In the genomic region with DNA sequence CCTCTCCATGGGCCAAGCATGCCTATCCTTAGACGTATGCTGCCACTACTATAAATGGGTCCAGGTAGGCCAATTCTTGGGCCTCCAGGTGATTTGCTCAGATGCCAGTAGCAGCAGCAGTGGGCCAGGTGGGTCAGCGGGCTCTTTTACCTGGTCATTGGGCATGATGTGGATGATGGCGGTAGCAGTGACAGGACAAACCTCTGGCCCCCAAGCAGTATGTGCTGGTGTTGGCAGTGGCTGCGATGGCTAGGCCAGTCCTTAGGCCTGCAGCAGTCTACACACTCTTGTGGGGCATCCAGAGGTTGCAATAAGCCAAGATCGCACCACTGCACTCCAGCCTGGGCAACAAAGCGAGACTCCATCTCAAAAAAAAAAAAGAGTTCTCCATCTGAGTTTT, we compare ENCODE assay signal across 23 cellular contexts.
"Had no signal": no experiment of that assay in that cellular context is flagged by ENCODE, and none has a peak within 500 bp of the region (broad histone marks: within the 10 kb centered on the region; RNA-seq: fewer than 3 reads in every experiment).

No MANE protein-coding gene starts in this region.

- DNase-seq: stimulated activated CD4-positive, alpha-beta T cell treated with anti-CD3 and anti-CD28 coated beads, Interleukin-2, amount 100 ng/mL, for 24 hours; stimulated activated CD4-positive, alpha-beta T cell treated with anti-CD3 and anti-CD28 coated beads, Interleukin-2, amount 100 ng/mL, for 48 hours; stimulated activated CD4-positive, alpha-beta T cell treated with anti-CD3 and anti-CD28 coated beads, Interleukin-4, amount 100 ng/mL, for 1 hour; stimulated activated CD4-positive, alpha-beta T cell treated with anti-CD3 and anti-CD28 coated beads, Interleukin-4, amount 100 ng/mL, for 4 hours; stimulated activated CD8-positive, alpha-beta memory T cell treated with anti-CD3 and anti-CD28 coated beads, Interleukin-4, amount 100 ng/mL, for 48 hours; stimulated activated naive B cell treated with anti-CD40 and anti-IgM and Interleukin-4, amounts not matched to agents 10 μg/mL and 1 μg/mL and 100 μg/mL, for 72 hours; stimulated activated naive CD4-positive, alpha-beta T cell; stimulated activated naive CD4-positive, alpha-beta T cell treated with Interleukin-2 at 50 U/mL for 16 hours; stimulated activated naive CD8-positive, alpha-beta T cell treated with anti-CD3 and anti-CD28 coated beads, Interleukin-15, amount 100 ng/mL, for 72 hours; stimulated activated naive CD8-positive, alpha-beta T cell treated with anti-CD3 and anti-CD28 coated beads, Interleukin-15, Interleukin-2, amounts not matched to agents 100 U/mL and 50 U/mL, for 24 hours; stomach; substantia nigra; testis; thyroid gland; tibial artery; transverse colon; upper lobe of left lung; upper lobe of right lung; uterus had no signal

- H3K27ac Mint-ChIP-seq: stimulated activated effector memory CD8-positive, alpha-beta T cell treated with anti-CD3 and anti-CD28 coated beads, Interleukin-12 subunit alpha, Interleukin-12 subunit beta, amount 100 ng/mL, for 72 hours; stimulated activated memory B cell treated with anti-CD40 and anti-IgM and Interleukin-4, amounts not matched to agents 10 μg/mL and 1 μg/mL and 100 μg/mL, for 72 hours; stimulated activated naive B cell treated with anti-CD40 and anti-IgM and Interleukin-4, amounts not matched to agents 10 μg/mL and 1 μg/mL and 100 μg/mL, for 72 hours; stimulated activated naive CD8-positive, alpha-beta T cell treated with anti-CD3 and anti-CD28 coated beads, Interleukin-15, amount 100 ng/mL, for 72 hours; stimulated activated naive CD8-positive, alpha-beta T cell treated with anti-CD3 and anti-CD28 coated beads, Interleukin-15, Interleukin-2, amounts not matched to agents 100 ng/mL and 50 ng/mL, for 24 hours; type B pancreatic cell had no signal

- H3K36me3 Mint-ChIP-seq: stimulated activated effector memory CD8-positive, alpha-beta T cell treated with anti-CD3 and anti-CD28 coated beads, Interleukin-12 subunit alpha, Interleukin-12 subunit beta, amount 100 ng/mL, for 72 hours; type B pancreatic cell had no signal

- H3K4me1 Mint-ChIP-seq: stimulated activated effector memory CD8-positive, alpha-beta T cell treated with anti-CD3 and anti-CD28 coated beads, Interleukin-12 subunit alpha, Interleukin-12 subunit beta, amount 100 ng/mL, for 72 hours; stimulated activated memory B cell treated with anti-CD40 and anti-IgM and Interleukin-4, amounts not matched to agents 10 μg/mL and 1 μg/mL and 100 μg/mL, for 72 hours had no signal

- H3K4me3 Mint-ChIP-seq: stimulated activated effector memory CD8-positive, alpha-beta T cell treated with anti-CD3 and anti-CD28 coated beads, Interleukin-12 subunit alpha, Interleukin-12 subunit beta, amount 100 ng/mL, for 72 hours; stimulated activated memory B cell treated with anti-CD40 and anti-IgM and Interleukin-4, amounts not matched to agents 10 μg/mL and 1 μg/mL and 100 μg/mL, for 72 hours; stimulated activated naive B cell treated with anti-CD40 and anti-IgM and Interleukin-4, amounts not matched to agents 10 μg/mL and 1 μg/mL and 100 μg/mL, for 72 hours; stimulated activated naive CD8-positive, alpha-beta T cell treated with anti-CD3 and anti-CD28 coated beads, Interleukin-15, amount 100 ng/mL, for 72 hours; stimulated activated naive CD8-positive, alpha-beta T cell treated with anti-CD3 and anti-CD28 coated beads, Interleukin-15, Interleukin-2, amounts not matched to agents 100 ng/mL and 50 ng/mL, for 24 hours; type B pancreatic cell had no signal
